Comparison of ENCODE assay signal across 20 cellular contexts in genomic region chr10:72800741-72801092, GRCh38.
"Had no signal": no experiment of that assay in that cellular context is flagged by ENCODE, and none has a peak within 500 bp of the region (broad histone marks: within the 10 kb centered on the region; RNA-seq: fewer than 3 reads in every experiment).

No MANE protein-coding gene starts in this region.

- H3K9me3 ChIP-seq: gastroesophageal sphincter, prostate gland, transverse colon had no signal

- H3K27me3 ChIP-seq: brain microvascular endothelial cell, gastroesophageal sphincter, transverse colon had no signal

- FAIRE-seq: islet of Langerhans, TTC549 had no signal

- H3K27ac ChIP-seq: brain microvascular endothelial cell, coronary artery, epithelial cell of prostate, gastroesophageal sphincter, prostate gland, transverse colon had no signal

- DNase-seq: activated CD4-positive, alpha-beta T cell treated with anti-CD3 and anti-CD28 coated beads, Interleukin-2, amount 10 ng/mL, durations not matched to agents 24 days and 14 days; activated CD4-positive, CD25-positive, alpha-beta regulatory T cell; activated naive CD8-positive, alpha-beta T cell treated with anti-CD3 and anti-CD28 coated beads for 36 hours; brain microvascular endothelial cell; effector CD8-positive, alpha-beta T cell; naive B cell; occipital lobe; right cardiac atrium; stimulated activated CD4-positive, alpha-beta T cell treated with anti-CD3 and anti-CD28 coated beads, Interleukin-4, amount 100 ng/mL, for 24 hours; stimulated activated CD8-positive, alpha-beta memory T cell treated with anti-CD3 and anti-CD28 coated beads, Interleukin-4, amount 100 ng/mL, for 48 hours; stimulated activated naive CD8-positive, alpha-beta T cell treated with anti-CD3 and anti-CD28 coated beads, Interleukin-15, Interleukin-2, amounts not matched to agents 100 U/mL and 50 U/mL, for 24 hours; transverse colon had no signal

- H3K36me3 Mint-ChIP-seq: naive B cell had no signal

- H3K9me3 Mint-ChIP-seq: activated naive CD8-positive, alpha-beta T cell treated with anti-CD3 and anti-CD28 coated beads for 36 hours; activated T-helper 1 cell treated with anti-CD3 and anti-CD28 coated beads, Interleukin-12 subunit alpha, Interleukin-12 subunit beta, Interleukin-2, Interleukin-4 antibody, amounts not matched to agents 30 ng/mL and 10 ng/mL and 1 ng/mL, durations not matched to agents 14 hours and 24 hours and 36 hours; central memory CD8-positive, alpha-beta T cell; naive B cell had no signal

- H3K4me3 ChIP-seq: coronary artery, gastroesophageal sphincter, prostate gland, transverse colon had no signal

- H3K4me3 Mint-ChIP-seq: activated CD4-positive, alpha-beta T cell treated with anti-CD3 and anti-CD28 coated beads, Interleukin-2, amount 10 ng/mL, durations not matched to agents 24 days and 14 days; activated naive CD8-positive, alpha-beta T cell treated with anti-CD3 and anti-CD28 coated beads for 36 hours; activated T-helper 1 cell treated with anti-CD3 and anti-CD28 coated beads, Interleukin-12 subunit alpha, Interleukin-12 subunit beta, Interleukin-2, Interleukin-4 antibody, amounts not matched to agents 30 ng/mL and 10 ng/mL and 1 ng/mL, durations not matched to agents 14 hours and 24 hours and 36 hours; central memory CD8-positive, alpha-beta T cell; naive B cell had no signal

- H3K27ac Mint-ChIP-seq: activated CD4-positive, alpha-beta T cell treated with anti-CD3 and anti-CD28 coated beads, Interleukin-2, amount 10 ng/mL, durations not matched to agents 24 days and 14 days; activated naive CD8-positive, alpha-beta T cell treated with anti-CD3 and anti-CD28 coated beads for 36 hours; activated T-helper 1 cell treated with anti-CD3 and anti-CD28 coated beads, Interleukin-12 subunit alpha, Interleukin-12 subunit beta, Interleukin-2, Interleukin-4 antibody, amounts not matched to agents 30 ng/mL and 10 ng/mL and 1 ng/mL, durations not matched to agents 14 hours and 24 hours and 36 hours had no signal

- ATAC-seq: gastroesophageal sphincter; stimulated activated naive CD8-positive, alpha-beta T cell treated with anti-CD3 and anti-CD28 coated beads, Interleukin-15, Interleukin-2, amounts not matched to agents 100 U/mL and 50 U/mL, for 24 hours had no signal

- H3K27me3 Mint-ChIP-seq: activated CD4-positive, alpha-beta T cell treated with anti-CD3 and anti-CD28 coated beads, Interleukin-2, amount 10 ng/mL, durations not matched to agents 24 days and 14 days; activated naive CD8-positive, alpha-beta T cell treated with anti-CD3 and anti-CD28 coated beads for 36 hours; central memory CD8-positive, alpha-beta T cell; naive B cell had no signal

- H3K36me3 ChIP-seq: brain microvascular endothelial cell, gastroesophageal sphincter, prostate gland, transverse colon had no signal
